ENCODE assay signal across 11 cellular contexts in the genomic region with DNA sequence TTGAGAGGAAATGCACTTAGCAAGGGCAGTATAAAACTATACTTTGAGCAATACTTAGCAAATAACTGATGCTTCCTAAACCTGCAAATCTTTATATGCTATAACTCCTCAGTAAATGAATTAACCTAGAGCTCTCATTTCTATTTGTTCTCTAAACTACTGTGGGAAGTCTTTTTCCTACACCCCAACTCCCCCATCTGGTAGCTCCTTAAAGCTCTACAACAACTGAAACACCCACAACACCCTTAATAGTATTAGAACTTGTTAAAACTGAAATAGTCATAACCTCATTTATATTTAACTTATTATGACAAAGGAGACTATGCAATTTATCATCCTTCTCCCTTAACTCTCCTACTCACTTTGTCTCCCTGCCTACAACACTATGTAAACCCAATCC. TPM values are rescaled to one million over a fixed set of nuclear protein-coding genes. Genes with fewer than 3 reads are reported as not detected.
"Had no signal": no experiment of that assay in that cellular context is flagged by ENCODE, and none has a peak within 500 bp of the region (broad histone marks: within the 10 kb centered on the region; RNA-seq: fewer than 3 reads in every experiment).

No MANE protein-coding gene starts in this region.

- DNase-seq: activated CD4-positive, alpha-beta T cell treated with anti-CD3 and anti-CD28 coated beads, Interleukin-2, amount 50 U/mL, for 48 hours; activated CD4-positive, CD25-positive, alpha-beta regulatory T cell treated with anti-CD3 and anti-CD28 coated beads, Interleukin-2, amount 50 U/mL, for 72 hours; activated gamma-delta T cell; activated naive CD8-positive, alpha-beta T cell treated with anti-CD3 and anti-CD28 coated beads for 36 hours; activated T-cell treated with anti-CD3 and anti-CD28 coated beads, Interleukin-2, amount 50 U/mL, for 4 hours; lower lobe of right lung; naive B cell; right cardiac atrium; stimulated activated naive B cell treated with anti-CD40 and anti-IgM and Interleukin-4, amounts not matched to agents 10 μg/mL and 1 μg/mL and 100 μg/mL, for 72 hours; trophoblast cell had no signal

- H3K9me3 ChIP-seq: lower lobe of right lung had no signal

- H3K36me3 ChIP-seq: lower lobe of right lung had no signal

- H3K4me1 ChIP-seq: lower lobe of right lung, parathyroid adenoma had no signal

- H3K4me3 ChIP-seq: lower lobe of right lung had no signal

- ATAC-seq: activated T-cell treated with anti-CD3 and anti-CD28 coated beads, Interleukin-2, amount 50 U/mL, for 4 hours; lower lobe of right lung; right cardiac atrium; stimulated activated naive B cell treated with anti-CD40 and anti-IgM and Interleukin-4, amounts not matched to agents 10 μg/mL and 1 μg/mL and 100 μg/mL, for 72 hours had no signal

- H3K27ac Mint-ChIP-seq: activated naive CD8-positive, alpha-beta T cell treated with anti-CD3 and anti-CD28 coated beads for 36 hours; naive B cell; stimulated activated naive B cell treated with anti-CD40 and anti-IgM and Interleukin-4, amounts not matched to agents 10 μg/mL and 1 μg/mL and 100 μg/mL, for 72 hours had no signal

- H3K27ac ChIP-seq: lower lobe of right lung, parathyroid adenoma had no signal

- H3K9me3 Mint-ChIP-seq: activated naive CD8-positive, alpha-beta T cell treated with anti-CD3 and anti-CD28 coated beads for 36 hours; activated T-cell treated with anti-CD3 and anti-CD28 coated beads, Interleukin-2, amount 50 U/mL, for 4 hours had no signal

- H3K36me3 Mint-ChIP-seq: activated naive CD8-positive, alpha-beta T cell treated with anti-CD3 and anti-CD28 coated beads for 36 hours; naive B cell; stimulated activated naive B cell treated with anti-CD40 and anti-IgM and Interleukin-4, amounts not matched to agents 10 μg/mL and 1 μg/mL and 100 μg/mL, for 72 hours had no signal

RNA-seq across cellular contexts. Expression of gene GUCY1A2, which starts 43.4 kb away (rescaled TPM):
- total RNA-seq: activated naive CD8-positive, alpha-beta T cell treated with anti-CD3 and anti-CD28 coated beads for 36 hours had no signal
